ENCODE assay signal across 22 cellular contexts in genomic region chr4:183171484-183172267, GRCh38.
A peak's percentile ranks its signal among the peaks of the same experiment; 100 is the strongest.
DNase-seq lines count a peak whose midpoint lies in the region; ATAC-seq and TF ChIP-seq lines count a peak whose summit lies in the region.
"Had no signal": no experiment of that assay in that cellular context is flagged by ENCODE, and none has a peak within 500 bp of the region (broad histone marks: within the 10 kb centered on the region; RNA-seq: fewer than 3 reads in every experiment).

No MANE protein-coding gene starts in this region.

- in situ Hi-C loops in GM13977 (cut with MboI; ENCODE audit: low pct_unique_long_range_greater_than_20kb, low sequenced_read_pairs, unreplicated experiment): no loop called here

- peak overlapping the region; percentile 1 for H3K27ac ChIP-seq in epithelial cell of prostate
- H3K27ac ChIP-seq: ovary had no signal

- intact Hi-C loops in mucosa of descending colon (cut with DNase I, micrococcal nuclease) (no loop called here), CD14-positive monocyte (cut with micrococcal nuclease) (no loop called here)

- H3K36me3 Mint-ChIP-seq in CD14-positive monocyte: no peaks in the 10 kb centered on the region
- H3K36me3 Mint-ChIP-seq: CD8-positive, alpha-beta memory T cell had no signal

- H3K36me3 ChIP-seq in mucosa of descending colon (ENCODE audit: low read depth): no peaks in the 10 kb centered on the region
- H3K36me3 ChIP-seq: ovary had no signal

- DNase-seq in DMS53 treated with DMSO at 0.1 percent for 48 hours (lab: John Stamatoyannopoulos, UW; ENCODE audit: unreplicated experiment) (peak; percentile 44), NCI-H69 (lab: John Stamatoyannopoulos, UW) (peak; percentile 49), epithelial cell of prostate (ENCODE audit: low read depth, low spot score) (no peak), mucosa of descending colon (no peak), inferior parietal cortex (ENCODE audit: extremely low spot score) (no peak), CD14-positive monocyte (ENCODE audit: low spot score) (no peak), GM13977 (ENCODE audit: low spot score) (no peak), NCI-H2029 (lab: John Stamatoyannopoulos, UW) (no peak)
- DNase-seq: activated CD4-positive, alpha-beta T cell treated with anti-CD3 and anti-CD28 coated beads, Interleukin-2, amount 10 ng/mL, durations not matched to agents 7 days and 5 days; activated CD8-positive, alpha-beta memory T cell treated with anti-CD3 and anti-CD28 coated beads, Interleukin-2, amount 50 U/mL, for 48 hours; activated naive CD4-positive, alpha-beta T cell; amygdala; CD8-positive, alpha-beta memory T cell; endodermal cell; left colon; NCI-H187; NCI-H345; NK-92 treated with Interleukin-12 subunit alpha and Interleukin-12 subunit beta, amount 100 ng/mL, for 24 hours; ovary; stimulated activated CD4-positive, alpha-beta T cell treated with anti-CD3 and anti-CD28 coated beads, Interleukin-4, amount 100 ng/mL, for 4 hours had no signal

- H3K4me1 ChIP-seq in mucosa of descending colon (ENCODE audit: low read depth): peaks cover 4% of the 10 kb centered on the region

- no peaks in the 10 kb centered on the region for H3K9me3 ChIP-seq in mucosa of descending colon
- H3K9me3 ChIP-seq: ovary had no signal

- TF ChIP-seq CTCF in mucosa of descending colon (IDR thresholded peaks at IDR 0.05) (no peak), CD14-positive monocyte (IDR thresholded peaks at IDR 0.05) (no peak), GM13977 (IDR thresholded peaks at IDR 0.05; ENCODE audit: extremely low read depth, insufficient read depth, missing control alignments) (no peak)

- H3K27ac Mint-ChIP-seq in CD14-positive monocyte: no peak overlapping the region
- H3K27ac Mint-ChIP-seq: activated CD4-positive, alpha-beta T cell treated with anti-CD3 and anti-CD28 coated beads, Interleukin-2, amount 10 ng/mL, durations not matched to agents 7 days and 5 days; CD8-positive, alpha-beta memory T cell; endodermal cell had no signal

- H3K27me3 Mint-ChIP-seq in CD14-positive monocyte (ENCODE audit: low read depth in 3 of 3): peaks cover 0 to 1% (median 0%) of the 10 kb centered on the region in 3 donors

- H3K4me1 Mint-ChIP-seq in CD14-positive monocyte: no peaks in the 10 kb centered on the region
- H3K4me1 Mint-ChIP-seq: activated CD4-positive, alpha-beta T cell treated with anti-CD3 and anti-CD28 coated beads, Interleukin-2, amount 10 ng/mL, durations not matched to agents 7 days and 5 days; CD8-positive, alpha-beta memory T cell had no signal

- ATAC-seq in mucosa of descending colon: peak; percentile 32
- ATAC-seq: left colon, Right ventricle myocardium inferior had no signal

- no peak overlapping the region for H3K4me3 Mint-ChIP-seq in CD14-positive monocyte
- H3K4me3 Mint-ChIP-seq: activated CD4-positive, alpha-beta T cell treated with anti-CD3 and anti-CD28 coated beads, Interleukin-2, amount 10 ng/mL, durations not matched to agents 7 days and 5 days; CD8-positive, alpha-beta memory T cell; endodermal cell had no signal

- no peak overlapping the region for H3K4me3 ChIP-seq in mucosa of descending colon
- H3K4me3 ChIP-seq: ovary, smooth muscle cell had no signal

- peaks cover 0 to 2% (median 0%) of the 10 kb centered on the region in 7 donors for H3K9me3 Mint-ChIP-seq in CD14-positive monocyte
- H3K9me3 Mint-ChIP-seq: activated CD4-positive, alpha-beta T cell treated with anti-CD3 and anti-CD28 coated beads, Interleukin-2, amount 10 ng/mL, durations not matched to agents 7 days and 5 days; CD8-positive, alpha-beta memory T cell; endodermal cell had no signal

Comparison
In these comparisons a context has a peak if more than half of its experiments do, and no peak if none do; other contexts are left out.
1. DNase-seq: peak in DMS53 treated with DMSO at 0.1 percent for 48 hours (single experiment) and NCI-H69 (single experiment); none in epithelial cell of prostate (single experiment), mucosa of descending colon (0 of 3), inferior parietal cortex (single experiment), CD14-positive monocyte (single experiment), GM13977 (single experiment) and NCI-H2029 (single experiment).